Comparison of ENCODE assay signal across 9 cellular contexts in the genomic region with DNA sequence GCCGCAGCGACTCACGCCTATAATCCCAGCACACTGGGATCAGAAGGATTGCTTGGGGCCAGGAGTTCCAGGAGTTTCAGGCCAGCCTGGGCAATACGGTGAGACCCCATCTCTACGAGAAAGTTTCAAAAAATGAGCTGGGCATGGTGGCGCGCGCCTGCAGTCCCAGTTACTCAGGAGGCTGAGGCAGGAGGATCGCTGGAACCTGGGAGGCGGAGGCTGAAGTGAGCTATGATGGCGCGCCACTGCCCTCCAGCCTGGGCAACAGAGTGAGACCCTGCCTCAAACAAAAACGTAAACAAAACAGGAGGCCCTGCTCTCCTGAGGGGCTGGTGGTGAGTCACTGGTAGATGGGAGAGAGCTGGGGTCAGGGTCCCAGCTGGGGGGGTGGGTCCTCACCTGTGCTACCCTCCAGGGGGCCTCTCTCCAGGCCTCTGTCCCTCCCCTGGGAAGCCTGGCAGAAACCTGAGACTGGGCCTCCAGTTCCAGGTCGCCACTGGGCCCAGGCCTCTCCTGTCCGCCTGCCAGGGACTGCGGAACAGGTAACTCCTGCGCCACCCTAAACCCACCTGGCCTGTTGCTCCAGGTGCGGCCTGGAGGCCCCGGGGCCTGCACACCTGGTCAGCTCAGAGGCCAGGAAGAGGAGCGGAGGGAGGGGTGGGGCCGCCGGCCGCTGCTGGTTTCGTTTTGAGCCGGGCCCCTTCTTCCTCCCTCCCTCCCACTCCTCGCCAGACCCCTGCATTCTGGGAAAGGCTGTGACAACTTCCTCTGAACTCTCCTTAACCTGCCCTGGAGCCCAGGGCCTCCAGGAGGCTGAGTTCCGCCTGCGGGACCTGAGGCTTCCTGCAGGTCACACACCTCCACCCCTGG. TPM values are rescaled to one million over a fixed set of nuclear protein-coding genes. Genes with fewer than 3 reads are reported as not detected.
DNase-seq lines count a peak whose midpoint lies in the region; ATAC-seq and TF ChIP-seq lines count a peak whose summit lies in the region.
"Had no signal": no experiment of that assay in that cellular context is flagged by ENCODE, and none has a peak within 500 bp of the region (broad histone marks: within the 10 kb centered on the region; RNA-seq: fewer than 3 reads in every experiment).

No MANE protein-coding gene starts in this region.

- WGBS in aorta, 2 donors = 66 to 74% methylated on average over 26 to 28 of the region's 28 CpGs

- intact Hi-C loops in Caco-2 (cut with micrococcal nuclease; ENCODE audit: unreplicated experiment) = no loop called here
- intact Hi-C loops in aorta (cut with DNase I) = no loop called here

- H3K9me3 ChIP-seq in Caco-2 = no peaks in the 10 kb centered on the region
- H3K9me3 ChIP-seq in aorta (ENCODE audit: control insufficient read depth, low read length) = no peaks in the 10 kb centered on the region

- H3K4me1 Mint-ChIP-seq in Caco-2 (ENCODE audit: low read depth, unreplicated experiment) = no peaks in the 10 kb centered on the region

- POLR2A ChIA-PET in Caco-2 (lab: Charles Lee) = interaction anchor here (0.6 kb wide), 1 partner anchor 10 kb away, joined by 4 read pairs; no protein-coding TSS in a partner anchor

- no peaks in the 10 kb centered on the region for H3K27me3 ChIP-seq in Caco-2 (replicated peaks; ENCODE audit: control insufficient read depth, insufficient read depth, low read length)
- no peaks in the 10 kb centered on the region for H3K27me3 ChIP-seq in aorta (ENCODE audit: control insufficient read depth in 1 of 2, insufficient read depth in 2 of 2, low read length in 1 of 2)

- no peaks in the 10 kb centered on the region for H3K9me3 Mint-ChIP-seq in Caco-2 (ENCODE audit: unreplicated experiment)

- H3K27ac ChIP-seq in coronary artery (no peak overlapping the region), aorta (ENCODE audit: low read depth in 1 of 2, low read length in 2 of 2) (no peak overlapping the region)

- peaks cover 19% of the 10 kb centered on the region for H3K4me1 ChIP-seq in Caco-2
- H3K4me1 ChIP-seq in aorta (ENCODE audit: control insufficient read depth in 1 of 2, insufficient read depth in 2 of 2, low read length in 2 of 2) = no peaks in the 10 kb centered on the region

- TF ChIP-seq CTCF in Caco-2 (IDR thresholded peaks at IDR 0.05; ENCODE audit: insufficient read depth in 1 of 2, low read depth in 1 of 2, low read length in 1 of 2, severe bottlenecking in 1 of 2, unreplicated experiment in 1 of 2) (no peak), coronary artery (IDR thresholded peaks at IDR 0.05) (no peak)

- in situ Hi-C loops in KBM-7 (cut with MboI; ENCODE audit: low pct_unique_long_range_greater_than_20kb, low sequenced_read_pairs) = no loop called here

- BruUV-seq in Caco-2 (replicated peaks; lab: Mats Ljungman, UMichigan) = no TSS peak

- no peaks in the 10 kb centered on the region for H3K27me3 Mint-ChIP-seq in Caco-2 (ENCODE audit: insufficient read depth, unreplicated experiment)

- H3K36me3 Mint-ChIP-seq in Caco-2 (ENCODE audit: insufficient read depth, unreplicated experiment) = peaks cover 39% of the 10 kb centered on the region

- H3K4me3 Mint-ChIP-seq in Caco-2 (ENCODE audit: unreplicated experiment) = no peak overlapping the region

- H3K36me3 ChIP-seq in Caco-2 (ENCODE audit: control insufficient read depth, insufficient read depth, low read length) (no peaks in the 10 kb centered on the region), aorta (ENCODE audit: control insufficient read depth in 1 of 2, insufficient read depth in 2 of 2, low read length in 1 of 2) (no peaks in the 10 kb centered on the region)

- H3K27ac Mint-ChIP-seq in Caco-2 (ENCODE audit: unreplicated experiment) = peak overlapping the region; percentile 84

- no peak overlapping the region; the same call in 1 of the 2 replicates for H3K4me3 ChIP-seq in Caco-2 (ENCODE audit: low read depth, low read length)
- peak overlapping the region; percentile 45 for H3K4me3 ChIP-seq in coronary artery
- H3K4me3 ChIP-seq in aorta (ENCODE audit: low read length in 2 of 2) = no peak overlapping the region

- no peak for ATAC-seq in aorta (ENCODE audit: low FRiP score)
- no peak for ATAC-seq in HG03432 (IDR thresholded peaks at IDR 0.05; ENCODE audit: unreplicated experiment)

- CTCF ChIA-PET in Caco-2 (lab: Charles Lee) = interaction anchor here (0.7 kb wide), 1 partner anchor 441 kb away, joined by 3 read pairs; no protein-coding TSS in a partner anchor

- DNase-seq in Caco-2 = peak; percentile 74 to 81
- peak; percentile 87 for DNase-seq in KBM-7
- DNase-seq in coronary artery (ENCODE audit: low spot score) = no peak
- peak; percentile 31 for DNase-seq in pons (ENCODE audit: low spot score)
- no peak for DNase-seq in DMS114 treated with DMSO at 0.1 percent for 48 hours (lab: John Stamatoyannopoulos, UW; ENCODE audit: unreplicated experiment)
- DNase-seq in aorta = no peak
- DNase-seq in hippocampal formation (lab: John Stamatoyannopoulos, UW) = no peak
- DNase-seq: T-helper 9 cell had no signal

RNA-seq across cellular contexts. Expression of a gene that starts 17.2 kb away (rescaled TPM):
- 11.9 and 14.7 TPM in 2 replicates for total RNA-seq in Caco-2 (2022)
- 10 to 100 TPM; 50.4 to 53.9 TPM for total RNA-seq in aorta
- 10 to 100 TPM in 1 of 2 donors, 1 to 10 TPM in 1; 7.8 to 14.5 TPM for polyA plus RNA-seq in aorta

RNA-seq across cellular contexts. Expression of a gene that starts 40.0 kb away (rescaled TPM):
- 149 and 163 TPM in 2 replicates for total RNA-seq in Caco-2 (2022)
- total RNA-seq in aorta = 10 to 100 TPM; 80.8 to 97.8 TPM
- polyA plus RNA-seq in aorta = 100 to 1,000 TPM in 1 of 2 donors, 10 to 100 TPM in 1; 82.4 to 230 TPM

Comparison
In these comparisons a context has a peak if more than half of its experiments do, and no peak if none do; other contexts are left out.
1. DNase-seq: peak in Caco-2 (2 of 2), KBM-7 (single experiment) and pons (single experiment); none in coronary artery (single experiment), DMS114 treated with DMSO at 0.1 percent for 48 hours (single experiment), aorta (0 of 2) and hippocampal formation (0 of 2).